8 cellular contexts compared by ENCODE assay signal in the genomic region with DNA sequence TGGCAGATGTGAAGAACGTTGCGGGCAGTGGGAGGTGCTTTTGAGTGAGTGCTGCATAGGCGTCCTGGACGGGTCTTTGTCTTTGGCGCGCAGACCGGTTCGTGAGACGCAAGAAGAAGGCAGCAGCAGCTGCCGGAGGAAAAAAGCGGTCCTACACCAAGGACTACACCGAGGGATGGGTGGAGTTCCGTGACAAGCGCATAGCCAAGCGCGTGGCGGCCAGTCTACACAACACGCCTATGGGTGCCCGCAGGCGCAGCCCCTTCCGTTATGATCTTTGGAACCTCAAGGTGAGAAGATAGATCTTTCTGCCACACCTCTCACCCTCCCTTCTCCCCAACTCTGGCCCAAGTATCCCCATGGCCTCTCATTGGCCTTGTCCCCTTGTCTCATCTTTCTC. TPM values are rescaled to one million over a fixed set of nuclear protein-coding genes. Genes with fewer than 3 reads are reported as not detected.
DNase-seq lines count a peak whose midpoint lies in the region; ATAC-seq and TF ChIP-seq lines count a peak whose summit lies in the region.

No MANE protein-coding gene starts in this region.

- CTCF ChIA-PET in Panc1 (lab: Charles Lee) = no interaction called here

- H3K27ac ChIP-seq in Panc1 (ENCODE audit: low read length) = peak overlapping the region; percentile 90
- H3K27ac ChIP-seq in hepatocyte = no peak overlapping the region
- H3K27ac ChIP-seq in spleen = peak overlapping the region in 3 of 8 donors; percentile 91 to 94 (median 93)

- H3K9me3 ChIP-seq in Panc1 (ENCODE audit: control insufficient read depth, insufficient read depth, low read depth, low read length) = no peaks in the 10 kb centered on the region
- no peaks in the 10 kb centered on the region for H3K9me3 ChIP-seq in hepatocyte (ENCODE audit: low read depth)
- no peaks in the 10 kb centered on the region for H3K9me3 ChIP-seq in spleen

- DNase-seq in NCI-H2227 (lab: John Stamatoyannopoulos, UW; ENCODE audit: unreplicated experiment) (peak; percentile 7), NCI-H2227 treated with DMSO at 0.1 percent for 48 hours (lab: John Stamatoyannopoulos, UW) (no peak), Panc1 (ENCODE audit: low read depth, low spot score) (no peak), hepatocyte (ENCODE audit: low spot score) (no peak), spleen (peak; percentile 81), GM13976 (ENCODE audit: low spot score) (no peak), C1 segment of cervical spinal cord (lab: John Stamatoyannopoulos, UW) (no peak)

- peak overlapping the region; percentile 94 to 96 for H3K4me3 ChIP-seq in Panc1 (ENCODE audit: low read depth in 2 of 2, low read length in 2 of 2)
- H3K4me3 ChIP-seq in hepatocyte = peak overlapping the region; percentile 74
- H3K4me3 ChIP-seq in spleen = peak overlapping the region; percentile 69 to 98 (median 94)

- in situ Hi-C loops in Panc1 (cut with HindIII; ENCODE audit: low pct_unique_long_range_greater_than_20kb, low sequenced_read_pairs) (no loop called here), GM13976 (cut with MboI; ENCODE audit: low sequenced_read_pairs, unreplicated experiment) (no loop called here)

- H2AFZ ChIP-seq in hepatocyte = no peak overlapping the region

- H3K4me2 ChIP-seq in hepatocyte = peak overlapping the region; percentile 94

- BruUV-seq in Panc1 (replicated peaks; lab: Mats Ljungman, UMichigan) = no TSS peak

- H3K79me2 ChIP-seq in hepatocyte = peaks cover 20% of the 10 kb centered on the region

- H3K27me3 ChIP-seq in Panc1 (ENCODE audit: control insufficient read depth, insufficient read depth, low read length) (no peaks in the 10 kb centered on the region), hepatocyte (peaks cover 19% of the 10 kb centered on the region), spleen (replicated peaks in 1 of 7) (peaks cover 0 to 29% (median 14%) of the 10 kb centered on the region in 7 donors)

- TF ChIP-seq CTCF in Panc1 (IDR thresholded peaks at IDR 0.05) (no peak), hepatocyte (IDR thresholded peaks at IDR 0.05; ENCODE audit: poor library complexity) (no peak), spleen (IDR thresholded peaks at IDR 0.05 in 8 of 11, conservative IDR thresholded peaks at IDR 0.05 in 3 of 11) (no peak), GM13976 (IDR thresholded peaks at IDR 0.05; ENCODE audit: borderline replicate concordance, control extremely low read depth, extremely low read depth, insufficient read depth, missing control alignments) (no peak)

- H3K36me3 ChIP-seq in Panc1 (ENCODE audit: control insufficient read depth, insufficient read depth, low read length) = peaks cover 6% of the 10 kb centered on the region; the same call in 1 of the 2 replicates
- no peaks in the 10 kb centered on the region for H3K36me3 ChIP-seq in hepatocyte (replicated peaks; ENCODE audit: insufficient read depth, low read depth)
- H3K36me3 ChIP-seq in spleen = peaks cover 0 to 32% (median 25%) of the 10 kb centered on the region in 6 donors

- no peaks in the 10 kb centered on the region for H4K20me1 ChIP-seq in hepatocyte (ENCODE audit: insufficient read depth, poor library complexity, severe bottlenecking)

- WGBS in hepatocyte (ENCODE audit: low lambda C conversion rate, missing lambda C conversion rate) = 79% methylated on average over 21 of the region's 21 CpGs
- 69 to 81% (median 77%) methylated on average over 21 of the region's 21 CpGs for WGBS in spleen, 5 donors

- no peaks in the 10 kb centered on the region for H3K9me2 ChIP-seq in hepatocyte (replicated peaks; ENCODE audit: insufficient read depth)

- TF ChIP-seq POLR2A in spleen (IDR thresholded peaks at IDR 0.05) = no peak

- ATAC-seq in Panc1 (no peak), GM18519 (IDR thresholded peaks at IDR 0.05; ENCODE audit: low FRiP score, unreplicated experiment) (no peak)

- intact Hi-C loops in Panc1 (cut with micrococcal nuclease; ENCODE audit: unreplicated experiment) = no loop called here
- intact Hi-C loops in spleen (cut with DNase I; ENCODE audit: low total_unique reads) = no loop called here

- peaks cover 3% of the 10 kb centered on the region; the same call in 1 of the 2 replicates for H3K4me1 ChIP-seq in Panc1 (ENCODE audit: control insufficient read depth, insufficient read depth, low read length)
- H3K4me1 ChIP-seq in hepatocyte (ENCODE audit: insufficient read depth) = peaks cover 6% of the 10 kb centered on the region
- peaks cover 10 to 48% (median 32%) of the 10 kb centered on the region in 6 donors for H3K4me1 ChIP-seq in spleen

- POLR2A ChIA-PET in Panc1 (lab: Charles Lee) = no interaction called here

RNA-seq across cellular contexts. Expression of a gene that starts 1.1 kb away (rescaled TPM):
- total RNA-seq in Panc1 (2021; ENCODE audit: unreplicated experiment) (18.0 TPM), hepatocyte (23.3 and 23.4 TPM in 2 replicates), spleen (10 to 100 TPM; 14.9 to 21.4 (median 18.6) TPM)
- 15.2 TPM for polyA plus RNA-seq in Panc1 (2012; ENCODE audit: insufficient read length)
- polyA plus RNA-seq in hepatocyte (30.4 and 32.1 TPM in 2 replicates), spleen (10 to 100 TPM; 20.2 to 26.2 (median 23.9) TPM)

RNA-seq across cellular contexts. Expression of a gene that starts 59.7 kb away (rescaled TPM):
- total RNA-seq in Panc1 (2021; ENCODE audit: unreplicated experiment) (60.5 TPM), hepatocyte (53.5 and 67.1 TPM in 2 replicates), spleen (10 to 100 TPM; 47.2 to 68.4 (median 58.2) TPM)
- 67.7 TPM for polyA plus RNA-seq in Panc1 (2012; ENCODE audit: insufficient read length)
- polyA plus RNA-seq in hepatocyte (35.9 and 41.2 TPM in 2 replicates), spleen (10 to 100 TPM; 33.3 to 52.0 (median 51.4) TPM)

Comparison
In these comparisons a context has a peak if more than half of its experiments do, and no peak if none do; other contexts are left out.
1. DNase-seq: peak in NCI-H2227 (single experiment) and spleen (single experiment); none in NCI-H2227 treated with DMSO at 0.1 percent for 48 hours (single experiment), Panc1 (single experiment), hepatocyte (single experiment), GM13976 (single experiment) and C1 segment of cervical spinal cord (0 of 14).
2. Peak in every context shown above with its lines, with median percentiles within 50 percentile points of each other: H3K4me3 ChIP-seq.